Comparison of ENCODE assay signal across 26 cellular contexts in genomic region chr4:85244638-85245037, GRCh38.
"Had no signal": no experiment of that assay in that cellular context is flagged by ENCODE, and none has a peak within 500 bp of the region (broad histone marks: within the 10 kb centered on the region; RNA-seq: fewer than 3 reads in every experiment).

No MANE protein-coding gene starts in this region.

- H3K36me3 ChIP-seq: stomach, suprapubic skin, thoracic aorta, thyroid gland, tibial artery, tibial nerve, transverse colon, upper lobe of left lung, upper lobe of right lung, uterus, vagina had no signal

- DNase-seq: stimulated activated CD4-positive, alpha-beta T cell treated with anti-CD3 and anti-CD28 coated beads, Interleukin-2, amount 100 ng/mL, for 48 hours; stimulated activated CD4-positive, alpha-beta T cell treated with anti-CD3 and anti-CD28 coated beads, Interleukin-4, amount 100 ng/mL, for 1 hour; stimulated activated CD4-positive, alpha-beta T cell treated with anti-CD3 and anti-CD28 coated beads, Interleukin-4, amount 100 ng/mL, for 24 hours; stimulated activated CD4-positive, alpha-beta T cell treated with anti-CD3 and anti-CD28 coated beads, Interleukin-4, amount 100 ng/mL, for 4 hours; stimulated activated CD8-positive, alpha-beta memory T cell treated with anti-CD3 and anti-CD28 coated beads, Interleukin-4, amount 100 ng/mL, for 48 hours; stimulated activated naive B cell treated with anti-CD40 and anti-IgM and Interleukin-4, amounts not matched to agents 10 μg/mL and 1 μg/mL and 100 μg/mL, for 72 hours; stimulated activated naive CD4-positive, alpha-beta T cell; stimulated activated naive CD4-positive, alpha-beta T cell treated with Interleukin-2 at 50 U/mL for 16 hours; stimulated activated naive CD8-positive, alpha-beta T cell treated with anti-CD3 and anti-CD28 coated beads, Interleukin-15, amount 100 ng/mL, for 72 hours; stimulated activated naive CD8-positive, alpha-beta T cell treated with anti-CD3 and anti-CD28 coated beads, Interleukin-15, Interleukin-2, amounts not matched to agents 100 U/mL and 50 U/mL, for 24 hours; stomach; substantia nigra; testis; thyroid gland; tibial artery; transverse colon; trophoblast cell; upper lobe of left lung; upper lobe of right lung; uterus had no signal

- ATAC-seq: stimulated activated effector memory CD8-positive, alpha-beta T cell treated with anti-CD3 and anti-CD28 coated beads, Interleukin-12 subunit alpha, Interleukin-12 subunit beta, amount 100 ng/mL, for 72 hours; stimulated activated memory B cell treated with anti-CD40 and anti-IgM and Interleukin-4, amounts not matched to agents 10 μg/mL and 1 μg/mL and 100 μg/mL, for 72 hours; stimulated activated naive B cell treated with anti-CD40 and anti-IgM and Interleukin-4, amounts not matched to agents 10 μg/mL and 1 μg/mL and 100 μg/mL, for 72 hours; stimulated activated naive CD8-positive, alpha-beta T cell treated with anti-CD3 and anti-CD28 coated beads, Interleukin-15, amount 100 ng/mL, for 72 hours; stimulated activated naive CD8-positive, alpha-beta T cell treated with anti-CD3 and anti-CD28 coated beads, Interleukin-15, Interleukin-2, amounts not matched to agents 100 U/mL and 50 U/mL, for 24 hours; upper lobe of right lung had no signal

- H3K27ac ChIP-seq: stomach, suprapubic skin, testis, thoracic aorta, thyroid gland, tibial artery, tibial nerve, transverse colon, upper lobe of left lung, upper lobe of right lung, uterus, vagina had no signal

- H3K4me1 ChIP-seq: stomach, suprapubic skin, testis, thyroid gland, tibial artery, tibial nerve, transverse colon, upper lobe of left lung, upper lobe of right lung, uterus, vagina had no signal

- H3K4me3 ChIP-seq: stomach, suprapubic skin, testis, thoracic aorta, thyroid gland, tibial artery, tibial nerve, transverse colon, upper lobe of left lung, upper lobe of right lung, uterus, vagina had no signal

- H3K27me3 ChIP-seq: stomach, suprapubic skin, testis, thyroid gland, tibial artery, tibial nerve, transverse colon, upper lobe of left lung, upper lobe of right lung, uterus, vagina had no signal

- H3K9me3 ChIP-seq: suprapubic skin, testis, thoracic aorta, thyroid gland, tibial artery, transverse colon, upper lobe of left lung, upper lobe of right lung, uterus, vagina had no signal
